Comparison of ENCODE assay signal across 8 cellular contexts in genomic region chr2:96815326-96816126, GRCh38. TPM values are rescaled to one million over a fixed set of nuclear protein-coding genes. Genes with fewer than 3 reads are reported as not detected.
DNase-seq lines count a peak whose midpoint lies in the region; ATAC-seq and TF ChIP-seq lines count a peak whose summit lies in the region.

No MANE protein-coding gene starts in this region.

- H2BK5ac ChIP-seq in mesenchymal stem cell (ENCODE audit: low read depth, low read length, poor library complexity, severe bottlenecking): no peak overlapping the region

- H3K4me1 ChIP-seq in mesenchymal stem cell (ENCODE audit: control insufficient read depth, insufficient read depth, low read depth, low read length) (peaks cover 17% of the 10 kb centered on the region), tibial artery (peaks cover 0 to 50% (median 37%) of the 10 kb centered on the region in 4 donors)

- H2AK5ac ChIP-seq in mesenchymal stem cell (ENCODE audit: low read length, severe bottlenecking): no peak overlapping the region

- peak overlapping the region in 1 of 2 experiments; percentile 36 for H3K4ac ChIP-seq in mesenchymal stem cell (ENCODE audit: low read depth in 1 of 2, low read length in 2 of 2)

- peaks cover 30% of the 10 kb centered on the region for H3K79me1 ChIP-seq in mesenchymal stem cell (replicated peaks; ENCODE audit: low read length, poor library complexity, severe bottlenecking)

- H2BK120ac ChIP-seq in mesenchymal stem cell (ENCODE audit: low read depth, low read length): no peak overlapping the region

- TF ChIP-seq CTCF in tibial artery (IDR thresholded peaks at IDR 0.05): no peak

- WGBS in mesenchymal stem cell: 3% methylated on average over 50 of the region's 60 CpGs

- H3K36me3 ChIP-seq in mesenchymal stem cell (ENCODE audit: control insufficient read depth in 1 of 2, insufficient read depth in 2 of 2, low read depth in 1 of 2, low read length in 2 of 2): peaks cover 0 to 10% of the 10 kb centered on the region in 2 experiments
- peaks cover 0 to 16% (median 8%) of the 10 kb centered on the region in 3 donors for H3K36me3 ChIP-seq in tibial artery

- H2BK12ac ChIP-seq in mesenchymal stem cell (ENCODE audit: low read length in 2 of 2): peak overlapping the region in 1 of 2 experiments; percentile 23

- H3K9ac ChIP-seq in mesenchymal stem cell (ENCODE audit: low read length): peak overlapping the region; percentile 72

- peak overlapping the region; percentile 68 for H2AFZ ChIP-seq in mesenchymal stem cell (ENCODE audit: low read depth, low read length)

- peak overlapping the region; percentile 87 for H3K27ac ChIP-seq in cingulate gyrus (ENCODE audit: low read depth, low read length)
- H3K27ac ChIP-seq in mesenchymal stem cell (ENCODE audit: low read length, poor library complexity, severe bottlenecking): peak overlapping the region; percentile 48
- peak overlapping the region; percentile 77 to 95 for H3K27ac ChIP-seq in tibial artery

- DNase-seq in 8988T (peak; percentile 64), DMS53 treated with DMSO at 0.1 percent for 48 hours (lab: John Stamatoyannopoulos, UW; ENCODE audit: unreplicated experiment) (peak; percentile 76), RPMI7951 (ENCODE audit: low read depth) (peak; percentile 31), mesenchymal stem cell (peak; percentile 74), tibial artery (peak in 1 of 2 donors; percentile 42), NCI-H1694 (lab: John Stamatoyannopoulos, UW) (no peak)

- ATAC-seq in HG03103 (IDR thresholded peaks at IDR 0.05; ENCODE audit: low read depth, unreplicated experiment): peak; percentile 0

- H3K14ac ChIP-seq in mesenchymal stem cell (ENCODE audit: low read length in 2 of 2): no peak overlapping the region

- H3K23ac ChIP-seq in mesenchymal stem cell (ENCODE audit: low read length in 2 of 2): no peak overlapping the region

- H3K27me3 ChIP-seq in mesenchymal stem cell (ENCODE audit: control insufficient read depth in 1 of 2, insufficient read depth in 1 of 2, low read length in 2 of 2) (no peaks in the 10 kb centered on the region), tibial artery (no peaks in the 10 kb centered on the region)

- H3K4me3 ChIP-seq in mesenchymal stem cell (ENCODE audit: insufficient read depth in 1 of 2, low read depth in 1 of 2, low read length in 2 of 2): peak overlapping the region; percentile 75 to 81
- peak overlapping the region; percentile 58 to 85 for H3K4me3 ChIP-seq in tibial artery

- H3K9me3 ChIP-seq in mesenchymal stem cell (ENCODE audit: control insufficient read depth, low read length): no peaks in the 10 kb centered on the region
- no peaks in the 10 kb centered on the region for H3K9me3 ChIP-seq in tibial artery

- H4K91ac ChIP-seq in mesenchymal stem cell (ENCODE audit: low read length): no peak overlapping the region

- intact Hi-C loops in tibial artery (cut with DNase I; ENCODE audit: low total_unique reads): loop anchor here (5.0 kb wide), 1 partner anchor 42 kb away; the partner anchor contains the start of gene ANKRD39

- no peak overlapping the region for H2BK15ac ChIP-seq in mesenchymal stem cell (ENCODE audit: low read depth, poor library complexity, severe bottlenecking)

- no peak overlapping the region for H4K8ac ChIP-seq in mesenchymal stem cell (ENCODE audit: low read length)

- no peak overlapping the region for H3K18ac ChIP-seq in mesenchymal stem cell (ENCODE audit: low read depth in 1 of 2, low read length in 2 of 2)

- peak overlapping the region; percentile 96 for H3K4me2 ChIP-seq in mesenchymal stem cell (ENCODE audit: low read length, poor library complexity, severe bottlenecking)

RNA-seq across cellular contexts. Expression of gene CNNM3, which starts 0.5 kb away (rescaled TPM):
- total RNA-seq in RPMI7951 (2014; rRNA removed; shearing (Covaris generic)): 3.6 and 4.8 TPM in 2 replicates
- 3.8 TPM for polyA plus RNA-seq in mesenchymal stem cell (2013, experiment 1 of 2)
- 3.8 TPM for polyA plus RNA-seq in mesenchymal stem cell (2013, experiment 2 of 2)

RNA-seq across cellular contexts. Expression of gene ANKRD23, which starts 28.3 kb away (rescaled TPM):
- 0.84 and 1.8 TPM in 2 replicates for total RNA-seq in RPMI7951 (2014; rRNA removed; shearing (Covaris generic))
- polyA plus RNA-seq in mesenchymal stem cell (2013, experiment 1 of 2): 0.81 TPM
- 0.89 TPM for polyA plus RNA-seq in mesenchymal stem cell (2013, experiment 2 of 2)

RNA-seq across cellular contexts. Expression of gene ANKRD39, which starts 42.3 kb away (rescaled TPM):
- 20.7 and 25.8 TPM in 2 replicates for total RNA-seq in RPMI7951 (2014; rRNA removed; shearing (Covaris generic))
- polyA plus RNA-seq in mesenchymal stem cell (2013, experiment 1 of 2): 11.8 TPM
- polyA plus RNA-seq in mesenchymal stem cell (2013, experiment 2 of 2): 10.8 TPM

RNA-seq across cellular contexts. Expression of gene SEMA4C, which starts 54.4 kb away (rescaled TPM):
- total RNA-seq in RPMI7951 (2014; rRNA removed; shearing (Covaris generic)): 30.3 and 41.0 TPM in 2 replicates
- polyA plus RNA-seq in mesenchymal stem cell (2013, experiment 1 of 2): 20.2 TPM
- 20.7 TPM for polyA plus RNA-seq in mesenchymal stem cell (2013, experiment 2 of 2)

RNA-seq across cellular contexts. Expression of gene CNNM4, which starts 54.8 kb away (rescaled TPM):
- total RNA-seq in RPMI7951 (2014; rRNA removed; shearing (Covaris generic)): 5.3 and 5.9 TPM in 2 replicates
- 5.8 TPM for polyA plus RNA-seq in mesenchymal stem cell (2013, experiment 1 of 2)
- polyA plus RNA-seq in mesenchymal stem cell (2013, experiment 2 of 2): 6.0 TPM
